ENCODE assay signal across 1 cellular context in genomic region chr1:45473302-45473701, GRCh38.
TF ChIP-seq lines count a peak whose summit lies in the region.

No MANE protein-coding gene starts in this region.

TF ChIP-seq in GM12878, 131 proteins besides CTCF, POLR2A, EP300 and RAD21:
- peak; percentile 47; the same call in 1 of the 2 replicates for TF ChIP-seq MTA2 (IDR thresholded peaks at IDR 0.05; ENCODE audit: low read depth)
- peak; percentile 24; the same call in 1 of the 2 replicates for TF ChIP-seq CBFB (IDR thresholded peaks at IDR 0.05; ENCODE audit: low read depth)
- TF ChIP-seq FOXM1 (IDR thresholded peaks at IDR 0.05; ENCODE audit: low read depth, low read length): peak; percentile 28; the same call in 1 of the 2 replicates
- TF ChIP-seq NFIC (IDR thresholded peaks at IDR 0.05; ENCODE audit: low read depth, low read length): peak; percentile 21; the same call in 1 of the 2 replicates
- no peak for TF ChIP-seq SIX5 (IDR thresholded peaks at IDR 0.05; ENCODE audit: low read depth, low read length, severe bottlenecking)
- TF ChIP-seq, protein P1, sequence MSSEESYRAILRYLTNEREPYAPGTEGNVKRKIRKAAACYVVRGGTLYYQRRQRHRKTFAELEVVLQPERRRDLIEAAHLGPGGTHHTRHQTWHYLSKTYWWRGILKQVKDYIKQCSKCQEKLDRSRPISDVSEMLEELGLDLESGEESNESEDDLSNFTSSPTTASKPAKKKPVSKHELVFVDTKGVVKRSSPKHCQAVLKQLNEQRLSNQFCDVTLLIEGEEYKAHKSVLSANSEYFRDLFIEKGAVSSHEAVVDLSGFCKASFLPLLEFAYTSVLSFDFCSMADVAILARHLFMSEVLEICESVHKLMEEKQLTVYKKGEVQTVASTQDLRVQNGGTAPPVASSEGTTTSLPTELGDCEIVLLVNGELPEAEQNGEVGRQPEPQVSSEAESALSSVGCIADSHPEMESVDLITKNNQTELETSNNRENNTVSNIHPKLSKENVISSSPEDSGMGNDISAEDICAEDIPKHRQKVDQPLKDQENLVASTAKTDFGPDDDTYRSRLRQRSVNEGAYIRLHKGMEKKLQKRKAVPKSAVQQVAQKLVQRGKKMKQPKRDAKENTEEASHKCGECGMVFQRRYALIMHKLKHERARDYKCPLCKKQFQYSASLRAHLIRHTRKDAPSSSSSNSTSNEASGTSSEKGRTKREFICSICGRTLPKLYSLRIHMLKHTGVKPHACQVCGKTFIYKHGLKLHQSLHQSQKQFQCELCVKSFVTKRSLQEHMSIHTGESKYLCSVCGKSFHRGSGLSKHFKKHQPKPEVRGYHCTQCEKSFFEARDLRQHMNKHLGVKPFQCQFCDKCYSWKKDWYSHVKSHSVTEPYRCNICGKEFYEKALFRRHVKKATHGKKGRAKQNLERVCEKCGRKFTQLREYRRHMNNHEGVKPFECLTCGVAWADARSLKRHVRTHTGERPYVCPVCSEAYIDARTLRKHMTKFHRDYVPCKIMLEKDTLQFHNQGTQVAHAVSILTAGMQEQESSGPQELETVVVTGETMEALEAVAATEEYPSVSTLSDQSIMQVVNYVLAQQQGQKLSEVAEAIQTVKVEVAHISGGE (CRISPR knock-in tag; IDR thresholded peaks at IDR 0.05): no peak
- TF ChIP-seq RUNX3 (IDR thresholded peaks at IDR 0.05; ENCODE audit: low read length): peak; percentile 88
- 0 out of 2 replicates have a peak, but pooled peaks have one; percentile 8 for TF ChIP-seq JUNB (IDR thresholded peaks at IDR 0.05)
- 0 out of 2 replicates have a peak, but pooled peaks have one; percentile 17 for TF ChIP-seq CREM (IDR thresholded peaks at IDR 0.05; ENCODE audit: low read depth)
